ENCODE assay signal across 7 cellular contexts in the genomic region with DNA sequence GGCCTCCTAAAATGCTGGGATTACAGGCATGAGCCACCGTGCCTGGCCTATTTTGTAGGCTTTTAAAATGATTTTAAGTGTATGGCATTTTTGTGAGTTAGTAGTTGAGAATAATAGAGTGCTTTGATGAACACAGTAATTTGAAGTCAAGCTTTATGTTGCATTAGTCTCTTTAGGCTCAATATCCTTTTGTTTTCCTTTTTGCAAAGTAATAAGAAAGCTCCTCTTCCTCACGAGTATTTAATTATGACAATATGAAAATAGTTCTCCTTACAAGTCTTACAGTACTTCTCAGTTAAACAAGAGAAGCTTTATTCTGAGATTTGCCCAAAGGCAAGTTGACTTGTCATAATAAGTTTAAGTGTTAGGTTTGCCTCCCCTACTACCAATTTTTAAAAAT.
"Had no signal": no experiment of that assay in that cellular context is flagged by ENCODE, and none has a peak within 500 bp of the region (broad histone marks: within the 10 kb centered on the region; RNA-seq: fewer than 3 reads in every experiment).

No MANE protein-coding gene starts in this region.

- H3K27me3 Mint-ChIP-seq: IgD-negative memory B cell had no signal

- H3K4me1 Mint-ChIP-seq: H9, IgD-negative memory B cell had no signal

- H3K4me3 Mint-ChIP-seq: H9, IgD-negative memory B cell had no signal

- H3K27ac ChIP-seq: GM23248, HL-60, KMS-11 had no signal

- DNase-seq: GM23248, H9, HCEC 1CT, KBM-7 had no signal

- H3K27ac Mint-ChIP-seq: H9, IgD-negative memory B cell had no signal

- H3K9me3 Mint-ChIP-seq: H9, IgD-negative memory B cell had no signal

- H3K4me3 ChIP-seq: GM23248 had no signal
